In the genomic region with DNA sequence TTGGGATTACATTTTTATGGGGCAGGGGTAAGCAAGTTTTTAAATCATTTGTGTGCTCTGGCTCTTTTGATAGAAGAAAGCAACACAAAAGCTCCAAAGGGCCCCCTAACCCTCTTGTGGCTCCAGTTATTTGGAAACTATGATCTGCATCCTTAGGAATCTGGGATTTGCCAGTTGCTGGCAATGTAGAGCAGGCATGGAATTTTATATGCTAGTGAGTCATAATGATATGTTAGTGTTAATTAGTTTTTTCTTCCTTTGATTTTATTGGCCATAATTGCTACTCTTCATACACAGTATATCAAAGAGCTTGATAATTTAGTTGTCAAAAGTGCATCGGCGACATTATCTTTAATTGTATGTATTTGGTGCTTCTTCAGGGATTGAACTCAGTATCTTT, we compare ENCODE assay signal across 20 cellular contexts. TPM values are rescaled to one million over a fixed set of nuclear protein-coding genes. Genes with fewer than 3 reads are reported as not detected.
DNase-seq lines count a peak whose midpoint lies in the region; ATAC-seq, FAIRE-seq and TF ChIP-seq lines count a peak whose summit lies in the region.
"Had no signal": no experiment of that assay in that cellular context is flagged by ENCODE, and none has a peak within 500 bp of the region (broad histone marks: within the 10 kb centered on the region; RNA-seq: fewer than 3 reads in every experiment).

No MANE protein-coding gene starts in this region.

- H3K27ac ChIP-seq in Karpas-422 (ENCODE audit: low read length) = no peak overlapping the region

- no peak for FAIRE-seq in bronchial epithelial cell (lab: Jason Lieb, UNC)
- FAIRE-seq: colon, K562 had no signal

- DNase-seq in BJ (ENCODE audit: low read depth) (peak; percentile 24), NCI-H1417 (lab: John Stamatoyannopoulos, UW) (peak in 2 of 3 experiments; percentile 1 to 62), bronchial epithelial cell (ENCODE audit: low read depth) (peak; percentile 40), myocyte (ENCODE audit: low read depth) (peak; percentile 79), Karpas-422 (no peak)
- no peak for DNase-seq in activated T-cell treated with anti-CD3 and anti-CD28 coated beads, Interleukin-2, amount 50 U/mL, for 72 hours
- no peak for DNase-seq in stimulated activated naive CD4-positive, alpha-beta T cell treated with Interleukin-2 at 50 U/mL for 16 hours (lab: John Stamatoyannopoulos, UW)
- DNase-seq: AML-193; NCI-H187 treated with DMSO at 0.1 percent for 48 hours; NCI-H748 treated with DMSO at 0.1 percent for 48 hours; stimulated activated CD4-positive, alpha-beta T cell treated with anti-CD3 and anti-CD28 coated beads, Interleukin-2, amount 100 ng/mL, for 24 hours; trophoblast cell had no signal

- H3K79me2 ChIP-seq in Karpas-422 (ENCODE audit: low read length) = no peaks in the 10 kb centered on the region

- H3K9me2 ChIP-seq in Karpas-422 (replicated peaks; ENCODE audit: insufficient read depth, low read length) = no peaks in the 10 kb centered on the region

- H3K27ac Mint-ChIP-seq in activated T-cell treated with anti-CD3 and anti-CD28 coated beads, Interleukin-2, amount 50 U/mL, for 72 hours = no peak overlapping the region
- H3K27ac Mint-ChIP-seq: activated naive CD4-positive, alpha-beta T cell treated with anti-CD3 and anti-CD28 coated beads, Interleukin-2, amount 50 U/mL, for 24 hours; progenitor cell of endocrine pancreas had no signal

- CTCF ChIA-PET in BJ (lab: Yijun Ruan, JAX) = interaction anchor here (6.0 kb wide), 1 partner anchor 14 kb away, joined by 46 read pairs; no protein-coding TSS in a partner anchor

- H3K36me3 ChIP-seq in BJ (ENCODE audit: control insufficient read depth, insufficient read depth, low read length) (no peaks in the 10 kb centered on the region), bronchial epithelial cell (ENCODE audit: control insufficient read depth, insufficient read depth, low read length) (no peaks in the 10 kb centered on the region), Karpas-422 (ENCODE audit: insufficient read depth, low read length) (no peaks in the 10 kb centered on the region)

- POLR2A ChIA-PET in BJ (lab: Charles Lee) = no interaction called here

- H3K27me3 ChIP-seq in BJ (ENCODE audit: control insufficient read depth, insufficient read depth, low read length) = peaks cover 2% of the 10 kb centered on the region; the same call in 1 of the 2 replicates
- H3K27me3 ChIP-seq in bronchial epithelial cell (ENCODE audit: control insufficient read depth, insufficient read depth, low read length) = no peaks in the 10 kb centered on the region
- H3K27me3 ChIP-seq in Karpas-422 (ENCODE audit: low read length) = no peaks in the 10 kb centered on the region

- H3K9ac ChIP-seq in Karpas-422 (ENCODE audit: low read length) = no peak overlapping the region

- H3K4me3 Mint-ChIP-seq in activated T-cell treated with anti-CD3 and anti-CD28 coated beads, Interleukin-2, amount 50 U/mL, for 72 hours = no peak overlapping the region
- H3K4me3 Mint-ChIP-seq: activated naive CD4-positive, alpha-beta T cell treated with anti-CD3 and anti-CD28 coated beads, Interleukin-2, amount 50 U/mL, for 24 hours had no signal

- peaks cover 2 to 5% of the 10 kb centered on the region in 2 donors for H3K36me3 Mint-ChIP-seq in activated T-cell treated with anti-CD3 and anti-CD28 coated beads, Interleukin-2, amount 50 U/mL, for 72 hours (ENCODE audit: insufficient read depth in 2 of 2)

- H3K4me3 ChIP-seq in BJ (ENCODE audit: low read depth, low read length) (no peak overlapping the region), bronchial epithelial cell (ENCODE audit: low read depth, low read length) (no peak overlapping the region), Karpas-422 (ENCODE audit: low read length) (no peak overlapping the region)
- H3K4me3 ChIP-seq: K562 had no signal

- no peaks in the 10 kb centered on the region for H3K9me3 ChIP-seq in Karpas-422 (ENCODE audit: low read length)

- no peaks in the 10 kb centered on the region for H3K4me1 Mint-ChIP-seq in activated T-cell treated with anti-CD3 and anti-CD28 coated beads, Interleukin-2, amount 50 U/mL, for 72 hours (ENCODE audit: low read depth)
- H3K4me1 Mint-ChIP-seq: activated naive CD4-positive, alpha-beta T cell treated with anti-CD3 and anti-CD28 coated beads, Interleukin-2, amount 50 U/mL, for 24 hours had no signal

- no peak overlapping the region for H2AFZ ChIP-seq in Karpas-422 (ENCODE audit: low read length)

- peaks cover 7% of the 10 kb centered on the region for H3K27me3 Mint-ChIP-seq in activated T-cell treated with anti-CD3 and anti-CD28 coated beads, Interleukin-2, amount 50 U/mL, for 72 hours (ENCODE audit: low read depth)
- H3K27me3 Mint-ChIP-seq: activated naive CD4-positive, alpha-beta T cell treated with anti-CD3 and anti-CD28 coated beads, Interleukin-2, amount 50 U/mL, for 24 hours had no signal

- H3K4me1 ChIP-seq in Karpas-422 (ENCODE audit: low read length) = no peaks in the 10 kb centered on the region

- no peak for ATAC-seq in GM18502 (IDR thresholded peaks at IDR 0.05; ENCODE audit: poor library complexity, unreplicated experiment)
- no peak for ATAC-seq in activated T-cell treated with anti-CD3 and anti-CD28 coated beads, Interleukin-2, amount 50 U/mL, for 72 hours (replicated peaks in 1 of 2)
- ATAC-seq: K562 had no signal

- H3K4me2 ChIP-seq in Karpas-422 (ENCODE audit: low read depth, low read length, poor library complexity, severe bottlenecking) = no peak overlapping the region

- H3K9me3 Mint-ChIP-seq in activated T-cell treated with anti-CD3 and anti-CD28 coated beads, Interleukin-2, amount 50 U/mL, for 72 hours = peaks cover 6% of the 10 kb centered on the region in 2 donors

- TF ChIP-seq CTCF in BJ (IDR thresholded peaks at IDR 0.05; ENCODE audit: insufficient read depth, low read depth, low read length) (no peak), bronchial epithelial cell (IDR thresholded peaks at IDR 0.05; ENCODE audit: insufficient read depth, low read length, severe bottlenecking) (no peak)

- no peaks in the 10 kb centered on the region for H4K20me1 ChIP-seq in Karpas-422 (ENCODE audit: insufficient read depth, low read depth, low read length)

RNA-seq across cellular contexts. Expression of a gene that starts 10.1 kb away (rescaled TPM):
- 0.10 and 0.22 TPM in 2 replicates for polyA plus RNA-seq in BJ (2011; rRNA removed)
- polyA minus RNA-seq in BJ (2011; rRNA and poly(A)+ RNA removed) = 0.10 and 0.19 TPM in 2 replicates
- total RNA-seq in bronchial epithelial cell (1.3 and 1.7 TPM in 2 replicates), myocyte (2.6 and 5.6 TPM in 2 replicates)
- polyA plus RNA-seq in myocyte (2012) = 2.3 TPM
- total RNA-seq in activated T-cell treated with anti-CD3 and anti-CD28 coated beads, Interleukin-2, amount 50 U/mL, for 72 hours = under 1 TPM; 0.39 to 0.50 TPM
- 0.34 and 0.72 TPM in 2 replicates for total RNA-seq in Karpas-422 (2014; rRNA removed; shearing (Covaris generic); ENCODE audit: low replicate concordance)

RNA-seq across cellular contexts. Expression of a gene that starts 16.4 kb away (rescaled TPM):
- polyA plus RNA-seq in BJ (2011; rRNA removed) = 9.3 and 25.7 TPM in 2 replicates
- polyA minus RNA-seq in BJ (2011; rRNA and poly(A)+ RNA removed) = 2.4 and 3.7 TPM in 2 replicates
- total RNA-seq in bronchial epithelial cell = 16.1 and 17.2 TPM in 2 replicates
- total RNA-seq in myocyte = 45.1 and 51.0 TPM in 2 replicates
- 28.0 TPM for polyA plus RNA-seq in myocyte (2012)
- total RNA-seq in activated T-cell treated with anti-CD3 and anti-CD28 coated beads, Interleukin-2, amount 50 U/mL, for 72 hours = 1 to 10 TPM; 3.9 to 4.1 TPM
- not detected in 2 replicates for total RNA-seq in Karpas-422 (2014; rRNA removed; shearing (Covaris generic); ENCODE audit: low replicate concordance)

RNA-seq across cellular contexts. Expression of a gene that starts 20.2 kb away (rescaled TPM):
- not detected in 2 replicates for polyA plus RNA-seq in BJ (2011; rRNA removed)
- not detected in 2 replicates for polyA minus RNA-seq in BJ (2011; rRNA and poly(A)+ RNA removed)
- not detected in 2 replicates for total RNA-seq in bronchial epithelial cell
- not detected in 2 replicates for total RNA-seq in myocyte
- polyA plus RNA-seq in myocyte (2012) = not detected
- not detected for total RNA-seq in activated T-cell treated with anti-CD3 and anti-CD28 coated beads, Interleukin-2, amount 50 U/mL, for 72 hours
- total RNA-seq in Karpas-422 (2014; rRNA removed; shearing (Covaris generic); ENCODE audit: low replicate concordance) = not detected in 2 replicates
- total RNA-seq: activated CD8-positive, alpha-beta memory T cell treated with anti-CD3 and anti-CD28 coated beads for 36 hours; mononuclear cell; progenitor cell of endocrine pancreas had no signal
- polyA plus RNA-seq: esophagus had no signal

Comparison
In these comparisons a context has a peak if more than half of its experiments do, and no peak if none do; other contexts are left out.
1. DNase-seq: peak in BJ (single experiment), NCI-H1417 (2 of 3), bronchial epithelial cell (single experiment) and myocyte (single experiment); none in activated T-cell treated with anti-CD3 and anti-CD28 coated beads, Interleukin-2, amount 50 U/mL, for 72 hours (0 of 2), stimulated activated naive CD4-positive, alpha-beta T cell treated with Interleukin-2 at 50 U/mL for 16 hours (single experiment) and Karpas-422 (single experiment).